In the genomic region with DNA sequence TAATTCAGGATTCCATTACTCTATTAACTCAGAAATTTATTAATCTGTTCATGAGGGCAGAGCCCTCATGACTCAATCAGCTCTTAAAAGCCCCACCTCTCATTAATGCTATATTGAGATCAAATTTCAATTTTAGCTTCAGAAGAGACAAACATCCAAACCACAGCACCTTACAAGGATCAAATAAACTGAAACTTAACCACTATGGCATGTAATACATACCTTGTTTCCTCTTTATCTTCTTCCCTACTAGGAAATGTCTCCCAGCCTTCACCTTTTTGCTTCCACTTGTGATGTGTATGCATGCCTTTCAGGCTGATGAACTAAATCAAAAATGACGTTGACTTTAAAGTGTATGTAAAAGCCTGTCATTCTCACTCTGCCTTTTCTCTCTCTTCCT, we compare ENCODE assay signal across 25 cellular contexts.
"Had no signal": no experiment of that assay in that cellular context is flagged by ENCODE, and none has a peak within 500 bp of the region (broad histone marks: within the 10 kb centered on the region; RNA-seq: fewer than 3 reads in every experiment).

No MANE protein-coding gene starts in this region.

- H3K27ac ChIP-seq: colonic mucosa, epithelial cell of prostate, esophagus squamous epithelium, gastrocnemius medialis, heart right ventricle, left lung, lower lobe of right lung had no signal

- H3K36me3 ChIP-seq: colonic mucosa, esophagus squamous epithelium, gastrocnemius medialis, heart right ventricle, left lung, lower lobe of right lung had no signal

- H3K4me3 ChIP-seq: colonic mucosa, esophagus squamous epithelium, gastrocnemius medialis, heart right ventricle, left lung, lower lobe of right lung had no signal

- H3K9me3 ChIP-seq: esophagus squamous epithelium, gastrocnemius medialis, heart right ventricle, left lung, lower lobe of right lung had no signal

- H3K27me3 Mint-ChIP-seq: dendritic cell treated with granulocyte-macrophage colony-stimulating factor and Interleukin-4, amounts not matched to agents 40 ng/mL and 50 ng/mL, for 4 days; effector memory CD8-positive, alpha-beta T cell; memory B cell; naive thymus-derived CD4-positive, alpha-beta T cell had no signal

- DNase-seq: colonic mucosa; cortex of kidney; effector CD8-positive, alpha-beta T cell; effector memory CD8-positive, alpha-beta T cell; endodermal cell; erythroblast; esophagus squamous epithelium; foreskin fibroblast; foreskin melanocyte; gastrocnemius medialis; glutamatergic neuron; head of caudate nucleus; heart right ventricle; hippocampal formation; left cardiac atrium; left lung; left ventricle myocardium superior; lower lobe of right lung; mesendoderm; midbrain; naive thymus-derived CD4-positive, alpha-beta T cell had no signal

- H3K4me3 Mint-ChIP-seq: dendritic cell treated with granulocyte-macrophage colony-stimulating factor and Interleukin-4, amounts not matched to agents 40 ng/mL and 50 ng/mL, for 4 days; effector memory CD8-positive, alpha-beta T cell; endodermal cell; memory B cell; naive thymus-derived CD4-positive, alpha-beta T cell had no signal

- H3K27me3 ChIP-seq: colonic mucosa, esophagus squamous epithelium, gastrocnemius medialis, heart right ventricle, left lung had no signal

- ATAC-seq: effector memory CD8-positive, alpha-beta T cell; esophagus mucosa; gastrocnemius medialis; heart right ventricle; left cardiac atrium; left lung; left ventricle myocardium superior; lower lobe of right lung; naive thymus-derived CD4-positive, alpha-beta T cell had no signal

- H3K9me3 Mint-ChIP-seq: endodermal cell had no signal

- H3K27ac Mint-ChIP-seq: dendritic cell treated with granulocyte-macrophage colony-stimulating factor and Interleukin-4, amounts not matched to agents 40 ng/mL and 50 ng/mL, for 4 days; effector memory CD8-positive, alpha-beta T cell; endodermal cell; memory B cell; naive thymus-derived CD4-positive, alpha-beta T cell had no signal

- H3K36me3 Mint-ChIP-seq: memory B cell; naive thymus-derived CD4-positive, alpha-beta T cell had no signal

- H3K4me1 ChIP-seq: colonic mucosa, esophagus squamous epithelium, gastrocnemius medialis, heart right ventricle, left lung, lower lobe of right lung had no signal

- H3K4me1 Mint-ChIP-seq: endodermal cell; memory B cell; naive thymus-derived CD4-positive, alpha-beta T cell had no signal
